Comparison of ENCODE assay signal across 13 cellular contexts in genomic region chr6:56515081-56515905, GRCh38.
DNase-seq lines count a peak whose midpoint lies in the region; ATAC-seq and TF ChIP-seq lines count a peak whose summit lies in the region.
"Had no signal": no experiment of that assay in that cellular context is flagged by ENCODE, and none has a peak within 500 bp of the region (broad histone marks: within the 10 kb centered on the region; RNA-seq: fewer than 3 reads in every experiment).

No MANE protein-coding gene starts in this region.

- TF ChIP-seq POLR2A in testis (IDR thresholded peaks at IDR 0.05) = no peak

- H3K4me3 ChIP-seq in hepatocyte (no peak overlapping the region), testis (no peak overlapping the region), dorsolateral prefrontal cortex (no peak overlapping the region)

- H3K4me1 ChIP-seq in hepatocyte (ENCODE audit: insufficient read depth) = peaks cover 25% of the 10 kb centered on the region
- peaks cover 4% of the 10 kb centered on the region for H3K4me1 ChIP-seq in testis

- TF ChIP-seq CTCF in hepatocyte (IDR thresholded peaks at IDR 0.05; ENCODE audit: poor library complexity) = no peak
- no peak for TF ChIP-seq CTCF in testis (IDR thresholded peaks at IDR 0.05)
- TF ChIP-seq CTCF in dorsolateral prefrontal cortex (IDR thresholded peaks at IDR 0.05 in 54 of 56, conservative IDR thresholded peaks at IDR 0.05 in 2 of 56; ENCODE audit: low read depth in 1 of 56, partially characterized antibody in 56 of 56) = no peak

- H3K4me2 ChIP-seq in hepatocyte = no peak overlapping the region

- H4K20me1 ChIP-seq in hepatocyte (ENCODE audit: insufficient read depth, poor library complexity, severe bottlenecking) = no peaks in the 10 kb centered on the region

- intact Hi-C loops in testis (cut with DNase I; ENCODE audit: low total_unique reads) (no loop called here), dorsolateral prefrontal cortex (cut with DNase I) (no loop called here)

- DNase-seq in NCI-H1092 treated with DMSO at 0.1 percent for 48 hours (lab: John Stamatoyannopoulos, UW) = peak; percentile 60
- DNase-seq in NCI-H1092 (lab: John Stamatoyannopoulos, UW) = no peak
- peak; percentile 62 for DNase-seq in NCI-H748 treated with DMSO at 0.1 percent for 48 hours (lab: John Stamatoyannopoulos, UW)
- DNase-seq in hepatocyte (ENCODE audit: low spot score) = no peak
- no peak for DNase-seq in testis
- no peak for DNase-seq in dorsolateral prefrontal cortex
- DNase-seq in D341Med (ENCODE audit: low spot score) = no peak
- DNase-seq: 8988T; activated CD4-positive, alpha-beta T cell treated with anti-CD3 and anti-CD28 coated beads, Interleukin-2, amount 50 U/mL, for 48 hours; activated T-cell treated with anti-CD3 and anti-CD28 coated beads, Interleukin-2, amount 50 U/mL, for 72 hours; kidney; NCI-H1930 had no signal

- H2AFZ ChIP-seq in hepatocyte = no peak overlapping the region

- ATAC-seq in HG03108 (IDR thresholded peaks at IDR 0.05; ENCODE audit: unreplicated experiment) = no peak
- ATAC-seq: activated T-cell treated with anti-CD3 and anti-CD28 coated beads, Interleukin-2, amount 50 U/mL, for 72 hours had no signal

- no peaks in the 10 kb centered on the region for H3K9me2 ChIP-seq in hepatocyte (replicated peaks; ENCODE audit: insufficient read depth)

- H3K27me3 ChIP-seq in hepatocyte (no peaks in the 10 kb centered on the region), testis (no peaks in the 10 kb centered on the region), dorsolateral prefrontal cortex (no peaks in the 10 kb centered on the region)

- H3K36me3 ChIP-seq in hepatocyte (replicated peaks; ENCODE audit: insufficient read depth, low read depth) = no peaks in the 10 kb centered on the region
- H3K36me3 ChIP-seq in testis (ENCODE audit: low read depth, missing control alignments) = no peaks in the 10 kb centered on the region

- H3K9me3 ChIP-seq in hepatocyte (ENCODE audit: low read depth) = no peaks in the 10 kb centered on the region
- H3K9me3 ChIP-seq in testis = no peaks in the 10 kb centered on the region

- H3K27ac ChIP-seq in hepatocyte = peak overlapping the region; percentile 44
- H3K27ac ChIP-seq in testis = peak overlapping the region; percentile 32 to 80
- peak overlapping the region in 15 of 59 donors; percentile 2 to 61 (median 33) for H3K27ac ChIP-seq in dorsolateral prefrontal cortex

- WGBS in hepatocyte (ENCODE audit: low lambda C conversion rate, missing lambda C conversion rate) = 77% methylated on average over 7 of the region's 7 CpGs
- WGBS in testis, 2 donors = 58 to 60% methylated on average over 7 of the region's 7 CpGs

- peaks cover 18% of the 10 kb centered on the region for H3K79me2 ChIP-seq in hepatocyte

Comparison
In these comparisons a context has a peak if more than half of its experiments do, and no peak if none do; other contexts are left out.
1. DNase-seq: peak in NCI-H1092 treated with DMSO at 0.1 percent for 48 hours (single experiment) and NCI-H748 treated with DMSO at 0.1 percent for 48 hours (single experiment); none in NCI-H1092 (single experiment), hepatocyte (single experiment), testis (single experiment), dorsolateral prefrontal cortex (0 of 10) and D341Med (single experiment).